In the genomic region with DNA sequence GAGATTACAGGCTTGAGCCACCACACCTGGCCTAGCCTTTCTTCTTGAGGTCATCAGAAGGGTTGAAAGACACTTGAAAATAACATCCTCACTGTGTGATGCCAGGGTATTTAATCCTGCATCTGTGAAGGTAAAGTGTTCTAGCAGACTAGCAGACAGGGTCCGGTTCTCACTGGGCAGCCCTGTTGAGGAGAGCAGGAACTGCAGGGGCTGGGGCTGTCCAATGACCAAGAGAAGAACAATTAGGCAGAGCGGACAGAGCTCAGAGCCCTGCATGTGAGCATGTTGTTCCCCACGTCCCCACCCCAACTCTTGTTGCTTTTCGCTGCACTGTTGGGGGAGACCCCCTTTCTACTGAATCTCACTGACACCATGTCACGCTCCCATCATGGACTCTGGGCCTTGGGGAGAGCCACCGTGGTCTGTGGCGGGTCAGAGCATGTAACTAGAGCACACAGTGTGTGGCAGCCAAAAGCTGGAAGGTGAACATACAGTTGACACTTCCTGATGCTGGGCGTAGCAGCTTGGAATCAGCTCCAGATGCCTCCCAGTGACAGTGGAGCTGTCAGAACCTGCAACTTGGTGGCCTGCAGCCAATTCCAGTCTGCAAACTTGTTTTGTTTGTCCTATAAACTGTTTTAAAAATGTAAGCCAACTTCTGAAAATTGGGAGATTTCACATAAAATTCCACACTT, we compare ENCODE assay signal across 16 cellular contexts. TPM values are rescaled to one million over a fixed set of nuclear protein-coding genes. Genes with fewer than 3 reads are reported as not detected.
"Had no signal": no experiment of that assay in that cellular context is flagged by ENCODE, and none has a peak within 500 bp of the region (broad histone marks: within the 10 kb centered on the region; RNA-seq: fewer than 3 reads in every experiment).

No MANE protein-coding gene starts in this region.

RNA-seq across cellular contexts. Expression of a gene that starts 7.9 kb away (rescaled TPM):
- total RNA-seq: dermis microvascular lymphatic vessel endothelial cell; epithelial cell of proximal tubule; gastroesophageal sphincter; hepatocyte; left ventricle myocardium superior; lower lobe of right lung; mesenteric fat pad; natural killer cell treated with Interleukin-12 subunit alpha and Interleukin-12 subunit beta and Interleukin-15 and Interleukin-18, amount 100 ng/mL, for 72 hours; neural crest cell; omental fat pad; progenitor cell of endocrine pancreas; right atrium auricular region; sciatic nerve; suprapubic skin; ureter had no signal
- polyA plus RNA-seq: heart left ventricle, hepatocyte had no signal
